In genomic region chr7:84145892-84146291, GRCh38 we compare ENCODE assay signal across 18 cellular contexts. TPM values are rescaled to one million over a fixed set of nuclear protein-coding genes. Genes with fewer than 3 reads are reported as not detected.
DNase-seq lines count a peak whose midpoint lies in the region; TF ChIP-seq lines count a peak whose summit lies in the region.
"Had no signal": no experiment of that assay in that cellular context is flagged by ENCODE, and none has a peak within 500 bp of the region (broad histone marks: within the 10 kb centered on the region; RNA-seq: fewer than 3 reads in every experiment).

No MANE protein-coding gene starts in this region.

- peaks cover 6% of the 10 kb centered on the region for H3K27me3 Mint-ChIP-seq in glutamatergic neuron (ENCODE audit: unreplicated experiment)
- H3K27me3 Mint-ChIP-seq in type B pancreatic cell: no peaks in the 10 kb centered on the region

- TF ChIP-seq POLR2A in Peyer's patch (IDR thresholded peaks at IDR 0.05): no peak

- H3K4me3 Mint-ChIP-seq in glutamatergic neuron (ENCODE audit: unreplicated experiment) (peak overlapping the region; percentile 56), type B pancreatic cell (peak overlapping the region; percentile 52)
- H3K4me3 Mint-ChIP-seq: activated T-cell treated with anti-CD3 and anti-CD28 coated beads, Interleukin-2, amount 50 U/mL, for 4 hours; T-helper 2 cell treated with Interferon-gamma antibody and Interleukin-4, amounts not matched to agents 5 μg/mL and 100 μg/mL, for 36 hours had no signal

- H3K27ac ChIP-seq in Peyer's patch: no peak overlapping the region
- H3K27ac ChIP-seq: ascending aorta; BLaER1 treated with 17β-estradiol and CSF1 and Interleukin-3, amounts not matched to agents 10 nM and 100 nM had no signal

- H3K4me1 Mint-ChIP-seq in glutamatergic neuron (ENCODE audit: low read depth, unreplicated experiment): peaks cover 12% of the 10 kb centered on the region
- peaks cover 43% of the 10 kb centered on the region for H3K4me1 Mint-ChIP-seq in type B pancreatic cell (ENCODE audit: unreplicated experiment)

- H3K4me1 ChIP-seq in Peyer's patch: no peaks in the 10 kb centered on the region
- H3K4me1 ChIP-seq: ascending aorta had no signal

- DNase-seq in NCI-H1417 (lab: John Stamatoyannopoulos, UW) (peak in 2 of 3 experiments; percentile 8 to 67), NCI-H1417 treated with DMSO at 0.1 percent for 48 hours (lab: John Stamatoyannopoulos, UW) (no peak), OCI-M1 (lab: John Stamatoyannopoulos, UW) (peak; percentile 25), glutamatergic neuron (no peak), type B pancreatic cell (ENCODE audit: extremely low spot score, unreplicated experiment) (no peak), GDM1 (lab: John Stamatoyannopoulos, UW) (no peak), COLO829 (ENCODE audit: low spot score) (no peak), Peyer's patch (no peak)
- DNase-seq: activated naive CD4-positive, alpha-beta T cell treated with anti-CD3 and anti-CD28 coated beads, Interleukin-2, amount 50 U/mL, for 16 hours; activated T-cell treated with anti-CD3 and anti-CD28 coated beads, Interleukin-2, amount 50 U/mL, for 4 hours; cerebellar nuclear complex; kidney; NCI-H1092; NCI-H524 treated with DMSO at 0.1 percent for 48 hours had no signal

- H3K9me3 Mint-ChIP-seq in glutamatergic neuron (ENCODE audit: unreplicated experiment) (peaks cover 2% of the 10 kb centered on the region), type B pancreatic cell (no peaks in the 10 kb centered on the region)
- H3K9me3 Mint-ChIP-seq: T-helper 2 cell treated with Interferon-gamma antibody and Interleukin-4, amounts not matched to agents 5 μg/mL and 100 μg/mL, for 36 hours had no signal

- H3K27ac Mint-ChIP-seq in glutamatergic neuron (ENCODE audit: unreplicated experiment): peak overlapping the region; percentile 1
- peak overlapping the region; percentile 55 for H3K27ac Mint-ChIP-seq in type B pancreatic cell
- H3K27ac Mint-ChIP-seq: T-helper 2 cell treated with Interferon-gamma antibody and Interleukin-4, amounts not matched to agents 5 μg/mL and 100 μg/mL, for 36 hours had no signal

- no peaks in the 10 kb centered on the region for H3K27me3 ChIP-seq in Peyer's patch
- H3K27me3 ChIP-seq: ascending aorta; BLaER1 treated with 17β-estradiol and CSF1 and Interleukin-3, amounts not matched to agents 10 nM and 100 nM had no signal

- no peaks in the 10 kb centered on the region for H3K36me3 ChIP-seq in Peyer's patch
- H3K36me3 ChIP-seq: ascending aorta; BLaER1 treated with 17β-estradiol and CSF1 and Interleukin-3, amounts not matched to agents 10 nM and 100 nM had no signal

- no peaks in the 10 kb centered on the region for H3K9me3 ChIP-seq in Peyer's patch
- H3K9me3 ChIP-seq: ascending aorta had no signal

- TF ChIP-seq CTCF in glutamatergic neuron (IDR thresholded peaks at IDR 0.05; ENCODE audit: partially characterized antibody, unreplicated experiment) (no peak), type B pancreatic cell (conservative IDR thresholded peaks at IDR 0.05) (no peak), Peyer's patch (IDR thresholded peaks at IDR 0.05) (no peak)

- H3K36me3 Mint-ChIP-seq in glutamatergic neuron (ENCODE audit: unreplicated experiment) (no peaks in the 10 kb centered on the region), type B pancreatic cell (peaks cover 11% of the 10 kb centered on the region)

- H3K4me3 ChIP-seq in Peyer's patch: no peak overlapping the region
- H3K4me3 ChIP-seq: ascending aorta; BLaER1 treated with 17β-estradiol and CSF1 and Interleukin-3, amounts not matched to agents 10 nM and 100 nM had no signal

RNA-seq across cellular contexts. Expression of gene SEMA3A, which starts 48.7 kb away (rescaled TPM):
- 16.3 TPM for total RNA-seq in glutamatergic neuron (ENCODE audit: unreplicated experiment)
- total RNA-seq in type B pancreatic cell (ENCODE audit: low replicate concordance): 28.2 and 77.1 TPM in 2 replicates
- total RNA-seq in Peyer's patch: 10 to 100 TPM in 1 of 4 donors, 1 to 10 TPM in 3; 1.3 to 12.4 (median 3.8) TPM
- total RNA-seq: OCI-LY7 had no signal

Comparison
In these comparisons a context has a peak if more than half of its experiments do, and no peak if none do; other contexts are left out.
1. DNase-seq: peak in NCI-H1417 (2 of 3) and OCI-M1 (single experiment); none in NCI-H1417 treated with DMSO at 0.1 percent for 48 hours (single experiment), glutamatergic neuron (single experiment), type B pancreatic cell (single experiment), GDM1 (single experiment), COLO829 (single experiment) and Peyer's patch (0 of 3).